Comparison of ENCODE assay signal across 20 cellular contexts in the genomic region with DNA sequence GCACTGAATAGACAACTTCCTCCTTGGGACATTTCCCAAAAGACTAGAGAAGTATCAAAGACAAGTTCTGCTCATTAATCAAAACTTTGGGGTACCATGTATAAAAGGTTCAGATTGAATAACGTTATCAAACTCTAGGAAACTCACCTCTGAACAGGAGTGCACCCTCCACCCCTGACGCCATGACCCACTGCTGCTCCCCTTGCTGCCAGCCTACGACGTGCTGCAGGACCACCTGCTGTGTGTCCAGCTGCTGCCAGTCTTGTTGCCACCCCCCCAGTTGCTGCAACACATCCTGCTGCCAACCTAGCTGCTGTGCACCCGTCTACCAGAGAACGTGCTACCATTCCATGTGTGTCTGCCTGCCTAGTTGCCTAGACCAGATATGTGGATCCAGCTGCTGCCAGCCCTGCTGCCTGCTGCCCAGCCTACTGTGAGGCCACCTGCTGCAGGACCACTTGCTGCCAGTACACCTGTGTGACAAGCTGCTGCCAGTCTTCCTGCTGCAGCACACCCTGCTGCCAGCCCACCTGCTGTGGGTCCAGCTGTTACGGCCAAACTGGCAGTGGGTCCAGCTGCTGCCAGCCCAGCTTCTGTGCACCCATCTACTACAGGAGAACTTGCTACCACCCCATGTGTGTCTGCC. TPM values are rescaled to one million over a fixed set of nuclear protein-coding genes. Genes with fewer than 3 reads are reported as not detected.
DNase-seq lines count a peak whose midpoint lies in the region; ATAC-seq and TF ChIP-seq lines count a peak whose summit lies in the region.
"Had no signal": no experiment of that assay in that cellular context is flagged by ENCODE, and none has a peak within 500 bp of the region (broad histone marks: within the 10 kb centered on the region; RNA-seq: fewer than 3 reads in every experiment).

No MANE protein-coding gene starts in this region.

- H4K12ac ChIP-seq in trophoblast cell (ENCODE audit: low read depth, low read length): no peak overlapping the region

- H3K27ac ChIP-seq in KMS-11 (peak overlapping the region; percentile 35), trophoblast cell (ENCODE audit: low read depth, low read length) (no peak overlapping the region)
- H3K27ac ChIP-seq: heart left ventricle, prostate gland, vagina had no signal

- peaks cover 29% of the 10 kb centered on the region for H3K4me1 ChIP-seq in KMS-11 (ENCODE audit: low read depth, poor library complexity, severe bottlenecking)
- H3K4me1 ChIP-seq in trophoblast cell (ENCODE audit: control insufficient read depth in 1 of 2, insufficient read depth in 2 of 2, low read length in 2 of 2): no peaks in the 10 kb centered on the region
- H3K4me1 ChIP-seq: heart left ventricle, prostate gland had no signal

- DNase-seq in NCI-H2107 treated with DMSO at 0.1 percent for 48 hours (lab: John Stamatoyannopoulos, UW; ENCODE audit: unreplicated experiment): peak; percentile 28
- DNase-seq in NCI-H2107 (lab: John Stamatoyannopoulos, UW): no peak
- DNase-seq in NCI-H774 (lab: John Stamatoyannopoulos, UW): peak; percentile 94
- DNase-seq in trophoblast cell: no peak
- DNase-seq in putamen (ENCODE audit: low spot score): no peak
- DNase-seq: ACHN; activated CD4-positive, alpha-beta memory T cell treated with anti-CD3 and anti-CD28 coated beads, Interleukin-2, amount 10 ng/mL, durations not matched to agents 7 days and 5 days; activated T-cell treated with anti-CD3 and anti-CD28 coated beads, Interleukin-2, amount 50 U/mL, for 4 hours; effector CD4-positive, alpha-beta T cell; heart left ventricle; MV-4-11; natural killer cell; NCI-H82; SW 1271 had no signal

- H3K4ac ChIP-seq in trophoblast cell (ENCODE audit: low read depth, low read length): no peak overlapping the region

- H3K79me2 ChIP-seq in KMS-11 (ENCODE audit: insufficient read depth, low read depth) (no peaks in the 10 kb centered on the region), trophoblast cell (ENCODE audit: control insufficient read depth, insufficient read depth, low read length, poor library complexity) (no peaks in the 10 kb centered on the region)

- H2BK120ac ChIP-seq in trophoblast cell (ENCODE audit: insufficient read depth, low read length, poor library complexity): no peak overlapping the region

- no peak overlapping the region for H2AK5ac ChIP-seq in trophoblast cell (ENCODE audit: low read length)

- H3K9me3 ChIP-seq in trophoblast cell (ENCODE audit: insufficient read depth, low read depth, low read length): no peaks in the 10 kb centered on the region
- H3K9me3 ChIP-seq: heart left ventricle, prostate gland, vagina had no signal

- H3K18ac ChIP-seq in trophoblast cell (ENCODE audit: low read length): no peak overlapping the region

- H4K8ac ChIP-seq in trophoblast cell (ENCODE audit: low read depth, low read length): no peak overlapping the region

- no peak overlapping the region; the same call in 1 of the 2 replicates for H2AFZ ChIP-seq in KMS-11 (ENCODE audit: low read depth)
- H2AFZ ChIP-seq in trophoblast cell (ENCODE audit: insufficient read depth, low read length, poor library complexity): no peak overlapping the region

- H3K9ac ChIP-seq in KMS-11 (no peak overlapping the region), trophoblast cell (ENCODE audit: low read length) (no peak overlapping the region)

- H3K27me3 ChIP-seq in KMS-11 (ENCODE audit: insufficient read depth, low read depth): no peaks in the 10 kb centered on the region
- H3K27me3 ChIP-seq in trophoblast cell (ENCODE audit: insufficient read depth, low read length): no peaks in the 10 kb centered on the region
- H3K27me3 ChIP-seq: vagina had no signal

- no peak overlapping the region for H3K23ac ChIP-seq in trophoblast cell (ENCODE audit: low read length)

- no peak overlapping the region for H3K14ac ChIP-seq in trophoblast cell (ENCODE audit: low read length)

- H3K4me2 ChIP-seq in KMS-11 (peak overlapping the region; percentile 59), trophoblast cell (ENCODE audit: low read length) (no peak overlapping the region)

- H2BK5ac ChIP-seq in trophoblast cell (ENCODE audit: low read depth, low read length, poor library complexity): no peak overlapping the region

- no CpG with 5 or more reads among the region's 7 CpGs for WGBS in trophoblast cell (ENCODE audit: extremely low coverage, insufficient coverage, insufficient read length)

- ATAC-seq in HG02885 (IDR thresholded peaks at IDR 0.05; ENCODE audit: poor library complexity, unreplicated experiment) (no peak), GM21515 (IDR thresholded peaks at IDR 0.05; ENCODE audit: unreplicated experiment) (no peak)
- ATAC-seq: heart left ventricle, natural killer cell had no signal

- no peaks in the 10 kb centered on the region for H3K36me3 ChIP-seq in KMS-11 (ENCODE audit: insufficient read depth)
- no peaks in the 10 kb centered on the region for H3K36me3 ChIP-seq in trophoblast cell (ENCODE audit: control insufficient read depth in 1 of 2, insufficient read depth in 2 of 2, low read length in 2 of 2)
- H3K36me3 ChIP-seq: heart left ventricle, prostate gland, vagina had no signal

- H4K20me1 ChIP-seq in KMS-11 (ENCODE audit: insufficient read depth): no peaks in the 10 kb centered on the region

- no peaks in the 10 kb centered on the region for H3K79me1 ChIP-seq in trophoblast cell (ENCODE audit: low read length)

- no peak overlapping the region for H4K91ac ChIP-seq in trophoblast cell (ENCODE audit: low read depth, low read length)

- H2BK12ac ChIP-seq in trophoblast cell (ENCODE audit: low read length): no peak overlapping the region

- H3K4me3 ChIP-seq in KMS-11 (IDR thresholded peaks at IDR 0.05; ENCODE audit: insufficient read depth, low read depth, low read length) (no peak overlapping the region), trophoblast cell (ENCODE audit: low read depth, low read length) (peak overlapping the region; percentile 10)
- H3K4me3 ChIP-seq: heart left ventricle, prostate gland, vagina had no signal

- no peak for TF ChIP-seq CTCF in KMS-11 (conservative IDR thresholded peaks at IDR 0.05; ENCODE audit: low read depth, low read length)

RNA-seq across cellular contexts. Expression of a gene that starts 13.8 kb away (rescaled TPM):
- not detected in 2 replicates for polyA plus RNA-seq in trophoblast cell (2013)
- polyA plus RNA-seq: heart left ventricle, mammary epithelial cell had no signal

RNA-seq across cellular contexts. Expression of a gene that starts 19.6 kb away (rescaled TPM):
- polyA plus RNA-seq in trophoblast cell (2013): not detected in 2 replicates
- polyA plus RNA-seq: heart left ventricle, mammary epithelial cell had no signal

RNA-seq across cellular contexts. Expression of a gene that starts 23.0 kb away (rescaled TPM):
- not detected in 2 replicates for polyA plus RNA-seq in trophoblast cell (2013)
- polyA plus RNA-seq: heart left ventricle, mammary epithelial cell had no signal

RNA-seq across cellular contexts. Expression of a gene that starts 25.2 kb away (rescaled TPM):
- not detected in 2 replicates for polyA plus RNA-seq in trophoblast cell (2013)
- polyA plus RNA-seq: heart left ventricle, mammary epithelial cell had no signal

RNA-seq across cellular contexts. Expression of a gene that starts 27.9 kb away (rescaled TPM):
- not detected in 2 replicates for polyA plus RNA-seq in trophoblast cell (2013)
- polyA plus RNA-seq: heart left ventricle, mammary epithelial cell had no signal

Comparison
In these comparisons a context has a peak if more than half of its experiments do, and no peak if none do; other contexts are left out.
1. DNase-seq: peak in NCI-H2107 treated with DMSO at 0.1 percent for 48 hours (single experiment) and NCI-H774 (single experiment); none in NCI-H2107 (single experiment), trophoblast cell (0 of 2) and putamen (single experiment).